ENCODE assay signal across 12 cellular contexts in the genomic region with DNA sequence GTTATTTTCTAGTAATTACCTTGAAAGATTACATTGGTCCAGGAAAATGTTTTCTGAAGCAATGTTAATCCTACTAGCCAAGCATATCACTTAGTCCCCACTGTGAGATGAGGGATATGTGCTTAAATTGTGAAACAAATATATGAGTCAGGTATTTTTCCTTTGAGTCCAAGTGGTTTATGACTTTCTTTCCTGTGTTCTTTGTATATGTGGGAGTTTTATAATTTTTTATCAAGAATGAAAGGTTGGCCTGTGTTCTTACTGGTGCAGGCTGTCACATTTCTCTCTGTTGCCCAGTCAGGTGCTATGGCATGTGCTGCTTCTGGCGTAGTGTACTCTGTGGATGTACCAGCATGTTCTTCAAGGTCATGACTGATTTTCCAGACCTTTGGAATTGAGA.
DNase-seq lines count a peak whose midpoint lies in the region; ATAC-seq, FAIRE-seq and TF ChIP-seq lines count a peak whose summit lies in the region.
"Had no signal": no experiment of that assay in that cellular context is flagged by ENCODE, and none has a peak within 500 bp of the region (broad histone marks: within the 10 kb centered on the region; RNA-seq: fewer than 3 reads in every experiment).

No MANE protein-coding gene starts in this region.

- H3K9me3 ChIP-seq in right cardiac atrium (ENCODE audit: control insufficient read depth, low read length) = no peaks in the 10 kb centered on the region
- no peaks in the 10 kb centered on the region for H3K9me3 ChIP-seq in stomach

- H3K27me3 ChIP-seq in right cardiac atrium (ENCODE audit: control insufficient read depth, insufficient read depth) (no peaks in the 10 kb centered on the region), stomach (no peaks in the 10 kb centered on the region)

- no peak for TF ChIP-seq CTCF in cardiac fibroblast (IDR thresholded peaks at IDR 0.05; ENCODE audit: low read depth, low read length)
- TF ChIP-seq CTCF in stomach (IDR thresholded peaks at IDR 0.05) = no peak

- TF ChIP-seq EP300 in stomach (IDR thresholded peaks at IDR 0.05) = no peak

- FAIRE-seq in RCC 7860 (lab: Jason Lieb, UNC) = no peak
- FAIRE-seq: frontal cortex had no signal

- peak; percentile 42 to 67 for ATAC-seq in right cardiac atrium
- ATAC-seq: CD8-positive, alpha-beta T cell had no signal

- intact Hi-C loops in right cardiac atrium (cut with DNase I) (no loop called here), stomach (cut with DNase I; ENCODE audit: low total_unique reads) (no loop called here)

- DNase-seq in M059J (ENCODE audit: low read depth) (peak; percentile 48), cardiac fibroblast (ENCODE audit: low read depth in 2 of 2) (peak; percentile 68 to 84), right cardiac atrium (peak in 1 of 3 donors; percentile 58), stomach (peak; percentile 47), NCI-H345 (lab: John Stamatoyannopoulos, UW) (no peak), RCC 7860 (ENCODE audit: low spot score) (no peak), NCI-H2227 treated with DMSO at 0.1 percent for 48 hours (lab: John Stamatoyannopoulos, UW) (no peak)
- DNase-seq: CD8-positive, alpha-beta T cell; cerebellar nuclear complex; NCI-H2107; nucleus accumbens had no signal

- H3K27ac ChIP-seq in right cardiac atrium (ENCODE audit: low read length) = no peak overlapping the region
- peak overlapping the region; percentile 70 to 81 (median 74) for H3K27ac ChIP-seq in stomach

- no peak overlapping the region for H3K4me3 ChIP-seq in cardiac fibroblast (replicated peaks in 1 of 2; ENCODE audit: low read depth in 2 of 2, low read length in 2 of 2)
- H3K4me3 ChIP-seq in right cardiac atrium (ENCODE audit: low read length) = no peak overlapping the region
- no peak overlapping the region for H3K4me3 ChIP-seq in stomach

- no peaks in the 10 kb centered on the region for H3K36me3 ChIP-seq in stomach

- H3K4me1 ChIP-seq in right cardiac atrium (ENCODE audit: control insufficient read depth, insufficient read depth, low read length) (no peaks in the 10 kb centered on the region), stomach (peaks cover 20 to 55% (median 34%) of the 10 kb centered on the region in 4 donors)

- 78% methylated on average over 1 of the region's 1 CpG for WGBS in right cardiac atrium
- 40 to 81% (median 52%) methylated on average over 1 of the region's 1 CpG for whole genome bisulfite sequencing in stomach, 5 donors

- no peak for TF ChIP-seq POLR2A in stomach (IDR thresholded peaks at IDR 0.05)

Comparison
In these comparisons a context has a peak if more than half of its experiments do, and no peak if none do; other contexts are left out.
1. DNase-seq: peak in M059J (single experiment), cardiac fibroblast (2 of 2) and stomach (single experiment); none in NCI-H345 (single experiment), RCC 7860 (single experiment) and NCI-H2227 treated with DMSO at 0.1 percent for 48 hours (single experiment).